Comparison of ENCODE assay signal across 17 cellular contexts in genomic region chr3:107132674-107133073, GRCh38.
DNase-seq lines count a peak whose midpoint lies in the region; FAIRE-seq and TF ChIP-seq lines count a peak whose summit lies in the region.
"Had no signal": no experiment of that assay in that cellular context is flagged by ENCODE, and none has a peak within 500 bp of the region (broad histone marks: within the 10 kb centered on the region; RNA-seq: fewer than 3 reads in every experiment).

No MANE protein-coding gene starts in this region.

- H3K36me3 ChIP-seq in H1 (ENCODE audit: control insufficient read depth in 2 of 4, insufficient read depth in 4 of 4, low read length in 3 of 4) (no peaks in the 10 kb centered on the region), trophoblast cell (ENCODE audit: control insufficient read depth in 1 of 2, insufficient read depth in 2 of 2, low read length in 2 of 2) (peaks cover 0 to 2% of the 10 kb centered on the region in 2 experiments), uterus (no peaks in the 10 kb centered on the region)
- H3K36me3 ChIP-seq: BLaER1 treated with 17β-estradiol and CSF1 and Interleukin-3, amounts not matched to agents 10 nM and 100 nM had no signal

- WGBS in H1 (ENCODE audit: extremely low coverage in 1 of 2, insufficient coverage in 1 of 2, insufficient read length in 1 of 2, insufficient replicate concordance in 2 of 2, low coverage in 1 of 2, low lambda C conversion rate in 2 of 2, missing lambda C conversion rate in 1 of 2), 2 experiments = 95% methylated on average over 11 of the region's 11 CpGs; no CpG with 5 or more reads in 1 of the 2 experiments
- no CpG with 5 or more reads among the region's 11 CpGs for WGBS in trophoblast cell (ENCODE audit: extremely low coverage, insufficient coverage, insufficient read length)

- no peaks in the 10 kb centered on the region for H3K79me1 ChIP-seq in H1 (ENCODE audit: low read depth, low read length)
- H3K79me1 ChIP-seq in trophoblast cell (ENCODE audit: low read length) = peaks cover 17% of the 10 kb centered on the region

- H4K5ac ChIP-seq in H1 (ENCODE audit: insufficient read length, low read depth, low read length) = no peak overlapping the region

- H2BK5ac ChIP-seq in H1 (ENCODE audit: low read depth, low read length) (no peak overlapping the region), trophoblast cell (ENCODE audit: low read depth, low read length, poor library complexity) (peak overlapping the region; percentile 83)

- H3K23ac ChIP-seq in H1 (ENCODE audit: insufficient read length) (no peak overlapping the region), trophoblast cell (ENCODE audit: low read length) (no peak overlapping the region)

- no peak overlapping the region for H2BK12ac ChIP-seq in H1 (ENCODE audit: low read depth, low read length)
- H2BK12ac ChIP-seq in trophoblast cell (ENCODE audit: low read length) = peak overlapping the region; percentile 86

- no peak overlapping the region for H3K4me2 ChIP-seq in H1 (ENCODE audit: insufficient read depth in 1 of 2, low read depth in 2 of 2, low read length in 2 of 2)
- no peak overlapping the region for H3K4me2 ChIP-seq in trophoblast cell (ENCODE audit: low read length)
- H3K4me2 ChIP-seq: BLaER1 treated with 17β-estradiol and CSF1 and Interleukin-3, amounts not matched to agents 10 nM and 100 nM had no signal

- no peaks in the 10 kb centered on the region for H4K20me1 ChIP-seq in H1 (replicated peaks in 1 of 2; ENCODE audit: control insufficient read depth in 1 of 2, insufficient read depth in 2 of 2, low read length in 2 of 2)
- H4K20me1 ChIP-seq: BLaER1 treated with 17β-estradiol and CSF1 and Interleukin-3, amounts not matched to agents 10 nM and 100 nM had no signal

- CTCF ChIA-PET in H1 (lab: Charles Lee; ENCODE audit: partially characterized antibody) = no interaction called here

- H4K12ac ChIP-seq in trophoblast cell (ENCODE audit: low read depth, low read length) = peak overlapping the region; percentile 73

- H2BK15ac ChIP-seq in H1 (ENCODE audit: low read length) = 0 out of 2 replicates have a peak overlapping the region, but pooled peaks have one; percentile 25

- H3K27me3 ChIP-seq in H1 (replicated peaks in 1 of 4; ENCODE audit: control insufficient read depth in 3 of 4, extremely low read depth in 1 of 4, insufficient read depth in 3 of 4, low read length in 3 of 4) = no peaks in the 10 kb centered on the region
- no peaks in the 10 kb centered on the region for H3K27me3 ChIP-seq in trophoblast cell (ENCODE audit: insufficient read depth, low read length)
- no peaks in the 10 kb centered on the region for H3K27me3 ChIP-seq in uterus
- H3K27me3 ChIP-seq: BLaER1 treated with 17β-estradiol and CSF1 and Interleukin-3, amounts not matched to agents 10 nM and 100 nM had no signal

- H2AFZ ChIP-seq in H1 (ENCODE audit: low read length) = no peak overlapping the region
- peak overlapping the region; percentile 37 for H2AFZ ChIP-seq in trophoblast cell (ENCODE audit: insufficient read depth, low read length, poor library complexity)

- H3K79me2 ChIP-seq in H1 (ENCODE audit: control insufficient read depth in 1 of 2, insufficient read depth in 2 of 2, low read length in 2 of 2) (no peaks in the 10 kb centered on the region), trophoblast cell (ENCODE audit: control insufficient read depth, insufficient read depth, low read length, poor library complexity) (peaks cover 3% of the 10 kb centered on the region)

- TF ChIP-seq RAD21 in H1 (IDR thresholded peaks at IDR 0.05 in 1 of 2, conservative IDR thresholded peaks at IDR 0.05 in 1 of 2; ENCODE audit: low read depth in 2 of 2, low read length in 2 of 2) = no peak

- H3K4me1 ChIP-seq in H1 (replicated peaks in 1 of 4; ENCODE audit: control insufficient read depth in 3 of 4, insufficient read depth in 4 of 4, low read length in 3 of 4) = no peaks in the 10 kb centered on the region
- H3K4me1 ChIP-seq in trophoblast cell (ENCODE audit: control insufficient read depth in 1 of 2, insufficient read depth in 2 of 2, low read length in 2 of 2) = peaks cover 6 to 9% of the 10 kb centered on the region in 2 experiments
- no peaks in the 10 kb centered on the region for H3K4me1 ChIP-seq in uterus
- H3K4me1 ChIP-seq: BLaER1 treated with 17β-estradiol and CSF1 and Interleukin-3, amounts not matched to agents 10 nM and 100 nM had no signal

- no peak overlapping the region for H3K4me3 ChIP-seq in H1 (ENCODE audit: extremely low read depth in 1 of 4, insufficient read depth in 2 of 4, low read depth in 3 of 4, low read length in 4 of 4)
- H3K4me3 ChIP-seq in trophoblast cell (ENCODE audit: low read depth, low read length) = no peak overlapping the region
- H3K4me3 ChIP-seq in foreskin fibroblast (ENCODE audit: low read depth in 1 of 2, low read length in 2 of 2) = no peak overlapping the region
- H3K4me3 ChIP-seq in uterus = no peak overlapping the region
- H3K4me3 ChIP-seq: BLaER1 treated with 17β-estradiol and CSF1 and Interleukin-3, amounts not matched to agents 10 nM and 100 nM had no signal

- H3K9ac ChIP-seq in H1 (replicated peaks in 1 of 4; ENCODE audit: extremely low read depth in 1 of 4, low read depth in 3 of 4, low read length in 3 of 4) (no peak overlapping the region), trophoblast cell (ENCODE audit: low read length) (no peak overlapping the region)
- H3K9ac ChIP-seq: BLaER1 treated with 17β-estradiol and CSF1 and Interleukin-3, amounts not matched to agents 10 nM and 100 nM had no signal

- TF ChIP-seq EP300 in H1 (IDR thresholded peaks at IDR 0.05; ENCODE audit: borderline replicate concordance in 1 of 2, low read depth in 2 of 2, low read length in 2 of 2) = no peak

- peak; percentile 35 for DNase-seq in A172 (ENCODE audit: low spot score)
- peak; percentile 7 for DNase-seq in M059J (ENCODE audit: low read depth)
- DNase-seq in H1 (ENCODE audit: low read depth in 1 of 2, low spot score in 2 of 2) = no peak
- peak; percentile 24 to 27 for DNase-seq in trophoblast cell
- DNase-seq in hippocampal formation (lab: John Stamatoyannopoulos, UW) = no peak
- no peak for DNase-seq in foreskin fibroblast
- DNase-seq in uterus = no peak
- DNase-seq: 8988T; ACHN; Calu3; CD4-positive, CD25-positive, alpha-beta regulatory T cell; DND-41; GF-D8; KBM-7 had no signal

- no peak overlapping the region for H2AK5ac ChIP-seq in H1 (ENCODE audit: low read depth, low read length)
- H2AK5ac ChIP-seq in trophoblast cell (ENCODE audit: low read length) = peak overlapping the region; percentile 60

- H3K56ac ChIP-seq in H1 (replicated peaks; ENCODE audit: insufficient read length, low read depth, low read length) = no peak overlapping the region

- intact Hi-C loops in uterus (cut with DNase I; ENCODE audit: low total_unique reads) = no loop called here

- H3K4ac ChIP-seq in H1 (replicated peaks; ENCODE audit: insufficient read length, low read depth, low read length) (no peak overlapping the region), trophoblast cell (ENCODE audit: low read depth, low read length) (peak overlapping the region; percentile 34)

- no peak for FAIRE-seq in H1 (lab: Jason Lieb, UNC)
- FAIRE-seq: H54 had no signal

- TF ChIP-seq CTCF in H1 (IDR thresholded peaks at IDR 0.05; ENCODE audit: control extremely low read depth in 1 of 3, insufficient read depth in 1 of 3, low read depth in 1 of 3, low read length in 3 of 3) (no peak), foreskin fibroblast (IDR thresholded peaks at IDR 0.05; ENCODE audit: low read depth, low read length) (no peak), uterus (IDR thresholded peaks at IDR 0.05) (no peak)

- POLR2A ChIA-PET in H1 (lab: Charles Lee; ENCODE audit: partially characterized antibody) = no interaction called here

- no peak for TF ChIP-seq POLR2A in H1 (IDR thresholded peaks at IDR 0.05; ENCODE audit: control extremely low read depth in 1 of 2, low read depth in 2 of 2, low read length in 2 of 2)
- TF ChIP-seq POLR2A in uterus (IDR thresholded peaks at IDR 0.05) = no peak

- H4K8ac ChIP-seq in H1 (ENCODE audit: extremely low read depth, insufficient read depth, low read length) = no peak overlapping the region
- peak overlapping the region; percentile 72 for H4K8ac ChIP-seq in trophoblast cell (ENCODE audit: low read depth, low read length)

- no peak overlapping the region for H3K27ac ChIP-seq in H1 (ENCODE audit: low read depth, low read length)
- peak overlapping the region; percentile 91 for H3K27ac ChIP-seq in trophoblast cell (ENCODE audit: low read depth, low read length)
- no peak overlapping the region for H3K27ac ChIP-seq in uterus
- H3K27ac ChIP-seq: BLaER1 treated with 17β-estradiol and CSF1 and Interleukin-3, amounts not matched to agents 10 nM and 100 nM; HL-60 had no signal

- H4K91ac ChIP-seq in H1 (replicated peaks; ENCODE audit: insufficient read length, low read length) (no peak overlapping the region), trophoblast cell (ENCODE audit: low read depth, low read length) (peak overlapping the region; percentile 97)

- H3K9me3 ChIP-seq in H1 (ENCODE audit: insufficient read depth in 2 of 2, low read depth in 1 of 2, low read length in 1 of 2) = no peaks in the 10 kb centered on the region
- H3K9me3 ChIP-seq in trophoblast cell (ENCODE audit: insufficient read depth, low read depth, low read length) = peaks cover 2% of the 10 kb centered on the region
- no peaks in the 10 kb centered on the region for H3K9me3 ChIP-seq in uterus

- no peak overlapping the region for H3K18ac ChIP-seq in H1 (ENCODE audit: extremely low read depth, low read length)
- H3K18ac ChIP-seq in trophoblast cell (ENCODE audit: low read length) = peak overlapping the region; percentile 42

- H3K14ac ChIP-seq in H1 (ENCODE audit: insufficient read length) (no peak overlapping the region), trophoblast cell (ENCODE audit: low read length) (peak overlapping the region; percentile 33)

- H2BK20ac ChIP-seq in H1 (ENCODE audit: low read length) = no peak overlapping the region; the same call in 1 of the 2 replicates

- no peaks in the 10 kb centered on the region; the same call in 1 of the 2 replicates for H3K23me2 ChIP-seq in H1 (ENCODE audit: low read depth, low read length)

- H2BK120ac ChIP-seq in H1 (replicated peaks; ENCODE audit: low read depth, low read length) (no peak overlapping the region), trophoblast cell (ENCODE audit: insufficient read depth, low read length, poor library complexity) (peak overlapping the region; percentile 97)

TF ChIP-seq in H1, 55 proteins besides CTCF, POLR2A, EP300 and RAD21:
- no peak for TF ChIP-seq KDM4A (IDR thresholded peaks at IDR 0.05; ENCODE audit: low read depth, low read length, severe bottlenecking)
- TF ChIP-seq SIN3A (conservative IDR thresholded peaks at IDR 0.05 in 1 of 2, IDR thresholded peaks at IDR 0.05 in 1 of 2; ENCODE audit: low read depth in 1 of 2, low read length in 2 of 2) = no peak
- no peak for TF ChIP-seq CEBPB (IDR thresholded peaks at IDR 0.05; ENCODE audit: low read depth, low read length)
- TF ChIP-seq, protein P1, sequence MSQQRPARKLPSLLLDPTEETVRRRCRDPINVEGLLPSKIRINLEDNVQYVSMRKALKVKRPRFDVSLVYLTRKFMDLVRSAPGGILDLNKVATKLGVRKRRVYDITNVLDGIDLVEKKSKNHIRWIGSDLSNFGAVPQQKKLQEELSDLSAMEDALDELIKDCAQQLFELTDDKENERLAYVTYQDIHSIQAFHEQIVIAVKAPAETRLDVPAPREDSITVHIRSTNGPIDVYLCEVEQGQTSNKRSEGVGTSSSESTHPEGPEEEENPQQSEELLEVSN (IDR thresholded peaks at IDR 0.05) = no peak

Comparison
In these comparisons a context has a peak if more than half of its experiments do, and no peak if none do; other contexts are left out.
1. DNase-seq: peak in A172 (single experiment), M059J (single experiment) and trophoblast cell (2 of 2); none in H1 (0 of 2), hippocampal formation (0 of 2), foreskin fibroblast (0 of 2) and uterus (0 of 2).